In the genomic region with DNA sequence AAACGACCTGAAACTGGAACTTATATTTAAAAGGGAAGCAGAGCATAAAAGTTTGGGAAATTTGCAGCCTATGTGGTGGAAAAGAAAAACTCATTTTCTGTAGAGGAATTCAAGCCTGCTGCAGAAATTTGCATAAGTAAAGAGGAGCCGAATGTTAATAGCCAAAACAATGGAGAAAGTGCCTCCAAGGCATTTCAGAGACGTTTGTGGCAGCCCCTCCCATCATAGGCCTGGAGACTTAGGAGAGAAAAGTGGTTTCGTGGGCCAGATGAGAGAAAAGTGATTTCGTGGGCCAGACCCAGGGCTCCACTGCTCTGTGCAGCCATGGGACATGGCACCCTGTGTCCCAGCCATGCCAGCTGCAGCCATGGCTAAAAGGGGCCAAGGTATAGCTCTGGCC, we compare ENCODE assay signal across 20 cellular contexts.
DNase-seq lines count a peak whose midpoint lies in the region; ATAC-seq and TF ChIP-seq lines count a peak whose summit lies in the region.
"Had no signal": no experiment of that assay in that cellular context is flagged by ENCODE, and none has a peak within 500 bp of the region (broad histone marks: within the 10 kb centered on the region; RNA-seq: fewer than 3 reads in every experiment).

No MANE protein-coding gene starts in this region.

- H3K9me3 ChIP-seq in H9 (ENCODE audit: control insufficient read depth, low read depth, low read length), result peaks cover 16% of the 10 kb centered on the region
- peaks cover 22% of the 10 kb centered on the region for H3K9me3 ChIP-seq in NT2/D1 (ENCODE audit: insufficient read depth, low read length)
- H3K9me3 ChIP-seq in iPS-18a (ENCODE audit: control insufficient read depth, low read depth, low read length), result no peaks in the 10 kb centered on the region
- H3K9me3 ChIP-seq: BE2C had no signal

- H3K36me3 ChIP-seq in NT2/D1 (ENCODE audit: insufficient read depth, insufficient read length, low read length), result no peaks in the 10 kb centered on the region
- no peaks in the 10 kb centered on the region for H3K36me3 ChIP-seq in iPS-18a (ENCODE audit: control insufficient read depth, low read depth, low read length)
- H3K36me3 ChIP-seq: BE2C had no signal

- H3K9ac ChIP-seq in H9 (ENCODE audit: extremely low read depth, insufficient read length, low read length), result no peak overlapping the region
- no peak overlapping the region for H3K9ac ChIP-seq in NT2/D1 (ENCODE audit: insufficient read length, low read depth)
- H3K9ac ChIP-seq in iPS-18a (ENCODE audit: low read length), result no peak overlapping the region

- no peak overlapping the region for H3K23ac ChIP-seq in H9 (ENCODE audit: insufficient read length, low read depth, low read length)

- intact Hi-C loops in posterior vena cava (cut with DNase I), result no loop called here

- WGBS in H9 (ENCODE audit: extremely low coverage, insufficient read length, low lambda C conversion rate), result no CpG with 5 or more reads among the region's 5 CpGs

- no peak overlapping the region for H3K4me3 Mint-ChIP-seq in H9
- H3K4me3 Mint-ChIP-seq: CD4-positive, CD25-positive, alpha-beta regulatory T cell; CD8-positive, alpha-beta memory T cell had no signal

- no peak overlapping the region for H3K4ac ChIP-seq in H9 (ENCODE audit: low read depth, low read length)

- H3K79me2 ChIP-seq in H9 (ENCODE audit: insufficient read depth, low read length), result no peaks in the 10 kb centered on the region

- H4K91ac ChIP-seq in H9 (ENCODE audit: insufficient read length, low read depth, low read length), result no peak overlapping the region

- H3K9me3 Mint-ChIP-seq in H9, result peaks cover 42 to 47% of the 10 kb centered on the region in 2 experiments

- no peak overlapping the region for H2AFZ ChIP-seq in H9 (ENCODE audit: low read length)

- H2BK5ac ChIP-seq in H9 (ENCODE audit: insufficient read length, low read length), result no peak overlapping the region

- H3K36me3 Mint-ChIP-seq in H9 (ENCODE audit: insufficient read depth in 1 of 3, low read depth in 3 of 3), result peaks cover 20 to 51% (median 30%) of the 10 kb centered on the region in 3 experiments
- H3K36me3 Mint-ChIP-seq: CD4-positive, CD25-positive, alpha-beta regulatory T cell; CD8-positive, alpha-beta memory T cell had no signal

- H3K23me2 ChIP-seq in H9 (ENCODE audit: insufficient read length, low read depth, low read length, poor library complexity, severe bottlenecking), result no peaks in the 10 kb centered on the region

- H3T11ph ChIP-seq in H9 (ENCODE audit: low read length), result no peak overlapping the region

- ATAC-seq in HG03280 (IDR thresholded peaks at IDR 0.05; ENCODE audit: unreplicated experiment), result no peak
- ATAC-seq: K562 had no signal

- peaks cover 14 to 18% of the 10 kb centered on the region in 2 experiments for H3K4me1 Mint-ChIP-seq in H9
- H3K4me1 Mint-ChIP-seq: CD4-positive, CD25-positive, alpha-beta regulatory T cell; CD8-positive, alpha-beta memory T cell had no signal

- H3K27me3 ChIP-seq in H9 (ENCODE audit: insufficient read depth, low read length), result no peaks in the 10 kb centered on the region
- no peaks in the 10 kb centered on the region for H3K27me3 ChIP-seq in NT2/D1 (ENCODE audit: insufficient read depth, insufficient read length)
- H3K27me3 ChIP-seq in iPS-18a (ENCODE audit: control insufficient read depth, insufficient read depth, low read length), result no peaks in the 10 kb centered on the region
- H3K27me3 ChIP-seq: BE2C had no signal

- H3K79me1 ChIP-seq in H9 (ENCODE audit: insufficient read depth, low read depth, low read length, poor library complexity, severe bottlenecking), result no peaks in the 10 kb centered on the region

- H2BK15ac ChIP-seq in H9 (ENCODE audit: low read depth, low read length), result no peak overlapping the region

- H4K20me1 ChIP-seq in H9 (ENCODE audit: control insufficient read depth, insufficient read depth, insufficient read length), result no peaks in the 10 kb centered on the region

- no peak overlapping the region for H3K27ac ChIP-seq in H9 (ENCODE audit: insufficient read length, low read depth, low read length)
- H3K27ac ChIP-seq in iPS-18a (ENCODE audit: low read length), result no peak overlapping the region

- H4K8ac ChIP-seq in H9 (replicated peaks; ENCODE audit: insufficient read length, low read depth, low read length), result no peak overlapping the region

- H3K56ac ChIP-seq in H9 (ENCODE audit: insufficient read length, low read depth, low read length), result no peak overlapping the region

- peak; percentile 26 for DNase-seq in H9
- DNase-seq in NT2/D1 (ENCODE audit: low read depth, low spot score), result peak; percentile 25
- DNase-seq in posterior vena cava (ENCODE audit: low spot score), result peak; percentile 55
- DNase-seq in NCI-H446 (lab: John Stamatoyannopoulos, UW), result no peak
- no peak for DNase-seq in kidney glomerular epithelial cell (lab: John Stamatoyannopoulos, UW)
- DNase-seq in amniotic stem cell (lab: John Stamatoyannopoulos, UW), result no peak
- DNase-seq: ACHN; BE2C; C1 segment of cervical spinal cord; CD4-positive, CD25-positive, alpha-beta regulatory T cell; CD8-positive, alpha-beta memory T cell; COR-L47; DMS 273 treated with DMSO at 0.1 percent for 48 hours; DMS53; DND-41; EL; IMR-90 had no signal

- no peak for TF ChIP-seq CTCF in H9 (conservative IDR thresholded peaks at IDR 0.05)

- no peak overlapping the region for H4K5ac ChIP-seq in H9 (ENCODE audit: insufficient read length, low read depth, low read length)

- H2AK5ac ChIP-seq in H9 (ENCODE audit: insufficient read length, low read length), result no peak overlapping the region

- H3K27me3 Mint-ChIP-seq in H9 (ENCODE audit: low read depth), result no peaks in the 10 kb centered on the region; the same call in none of the 2 replicates
- H3K27me3 Mint-ChIP-seq: CD4-positive, CD25-positive, alpha-beta regulatory T cell had no signal

- no peak overlapping the region for H2BK12ac ChIP-seq in H9 (ENCODE audit: insufficient read length, low read depth, low read length)

- no peak overlapping the region for H2BK20ac ChIP-seq in H9 (ENCODE audit: low read depth, low read length, poor library complexity, severe bottlenecking)

- H2BK120ac ChIP-seq in H9 (ENCODE audit: low read depth, low read length, poor library complexity, severe bottlenecking), result no peak overlapping the region

- no peak overlapping the region for H3K18ac ChIP-seq in H9 (ENCODE audit: insufficient read length, low read depth, low read length)

- H3K4me3 ChIP-seq in NT2/D1 (ENCODE audit: insufficient read length, low read depth), result no peak overlapping the region
- peak overlapping the region; percentile 24 for H3K4me3 ChIP-seq in iPS-18a (ENCODE audit: low read length)
- H3K4me3 ChIP-seq: K562 had no signal

- H3K27ac Mint-ChIP-seq in H9, result peak overlapping the region in 2 of 3 experiments; percentile 28 to 54; a peak in 2 of 7 replicates
- H3K27ac Mint-ChIP-seq: CD4-positive, CD25-positive, alpha-beta regulatory T cell; CD8-positive, alpha-beta memory T cell had no signal

- H3K4me1 ChIP-seq in H9 (ENCODE audit: insufficient read depth, low read length) (no peaks in the 10 kb centered on the region), NT2/D1 (ENCODE audit: insufficient read depth, insufficient read length) (no peaks in the 10 kb centered on the region), iPS-18a (ENCODE audit: control insufficient read depth, low read depth, low read length) (peaks cover 4% of the 10 kb centered on the region)
- H3K4me1 ChIP-seq: BE2C had no signal

- H3K14ac ChIP-seq in H9 (ENCODE audit: insufficient read depth, low read length), result no peak overlapping the region

- no peak overlapping the region for H3K4me2 ChIP-seq in H9 (ENCODE audit: insufficient read depth, insufficient read length, low read length)

Comparison
In these comparisons a context has a peak if more than half of its experiments do, and no peak if none do; other contexts are left out.
1. DNase-seq: peak in H9 (single experiment), NT2/D1 (single experiment) and posterior vena cava (single experiment); none in NCI-H446 (0 of 2), kidney glomerular epithelial cell (single experiment) and amniotic stem cell (single experiment).